27 cellular contexts compared by ENCODE assay signal in the genomic region with DNA sequence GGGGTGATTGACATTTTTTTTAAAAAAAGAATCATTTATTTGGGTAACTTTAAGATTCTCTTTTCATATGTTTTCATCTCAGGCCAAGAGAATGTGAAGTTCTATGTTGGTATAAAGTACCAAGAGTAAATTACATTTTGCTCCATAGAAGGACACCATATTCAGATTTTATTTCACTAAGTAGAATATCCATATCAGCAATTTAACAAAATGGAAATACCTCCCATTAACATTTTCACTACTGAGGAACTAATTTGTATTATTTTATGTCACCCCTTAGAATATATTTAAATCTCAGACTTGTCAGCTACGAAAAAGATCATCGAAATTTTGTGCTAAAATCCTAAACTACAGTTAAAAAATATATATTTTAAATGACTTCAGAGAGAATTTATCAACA.
"Had no signal": no experiment of that assay in that cellular context is flagged by ENCODE, and none has a peak within 500 bp of the region (broad histone marks: within the 10 kb centered on the region; RNA-seq: fewer than 3 reads in every experiment).

No MANE protein-coding gene starts in this region.

- H3K9me3 ChIP-seq: ascending aorta, body of pancreas, SJSA1 had no signal

- H3K27me3 ChIP-seq: ascending aorta, body of pancreas, SJSA1 had no signal

- H3K4me1 ChIP-seq: body of pancreas had no signal

- FAIRE-seq: bronchial epithelial cell had no signal

- ATAC-seq: activated naive CD4-positive, alpha-beta T cell treated with anti-CD3 and anti-CD28 coated beads, Interleukin-2, amount 50 U/mL, for 72 hours; activated naive CD8-positive, alpha-beta T cell treated with anti-CD3 and anti-CD28 coated beads, Interleukin-2, amount 50 U/mL, for 24 hours; activated T-cell treated with anti-CD3 and anti-CD28 coated beads, Interleukin-2, amount 50 U/mL, for 4 hours; body of pancreas; T-helper 17 cell had no signal

- DNase-seq: activated B cell treated with CpG ODN at 0.5 μM for 24 hours; activated CD4-positive, alpha-beta T cell treated with anti-CD3 and anti-CD28 coated beads for 1 hour; activated CD4-positive, alpha-beta T cell treated with anti-CD3 and anti-CD28 coated beads, Interleukin-2, amount 10 ng/mL, durations not matched to agents 24 days and 14 days; activated CD4-positive, alpha-beta T cell treated with anti-CD3 and anti-CD28 coated beads, Interleukin-2, amount 50 U/mL, for 48 hours; activated CD8-positive, alpha-beta memory T cell treated with anti-CD3 and anti-CD28 coated beads for 24 hours; activated effector memory CD4-positive, alpha-beta T cell treated with anti-CD3 and anti-CD28 coated beads, Interleukin-2, amount 50 U/mL, for 16 hours; activated naive CD4-positive, alpha-beta T cell treated with Interleukin-2 at 50 U/mL for 16 hours; activated naive CD8-positive, alpha-beta T cell treated with anti-CD3 and anti-CD28 coated beads, Interleukin-2, amount 50 U/mL, for 24 hours; activated T-cell treated with anti-CD3 and anti-CD28 coated beads, Interleukin-2, amount 50 U/mL, for 4 hours; amniotic stem cell; body of pancreas; central memory CD4-positive, alpha-beta T cell; Kasumi-1; NCI-H146; NCI-H187 treated with DMSO at 0.1 percent for 48 hours; NCI-H2081 treated with DMSO at 0.1 percent for 48 hours; NCI-H446 treated with DMSO at 0.1 percent for 48 hours; NCI-H524 treated with DMSO at 0.1 percent for 48 hours; NCI-H774; Right ventricle myocardium superior; T-helper 17 cell; T-helper 9 cell had no signal

- H3K4me3 Mint-ChIP-seq: activated B cell treated with CpG ODN at 0.5 μM for 24 hours; activated CD4-positive, alpha-beta T cell treated with anti-CD3 and anti-CD28 coated beads, Interleukin-2, amount 10 ng/mL, durations not matched to agents 24 days and 14 days; activated naive CD8-positive, alpha-beta T cell treated with anti-CD3 and anti-CD28 coated beads, Interleukin-2, amount 50 U/mL, for 24 hours; activated T-cell treated with anti-CD3 and anti-CD28 coated beads, Interleukin-2, amount 50 U/mL, for 4 hours; T-helper 17 cell had no signal

- H3K4me3 ChIP-seq: ascending aorta, body of pancreas, SJSA1 had no signal

- H3K27me3 Mint-ChIP-seq: activated B cell treated with CpG ODN at 0.5 μM for 24 hours; activated naive CD8-positive, alpha-beta T cell treated with anti-CD3 and anti-CD28 coated beads, Interleukin-2, amount 50 U/mL, for 24 hours; T-helper 17 cell had no signal

- H3K36me3 Mint-ChIP-seq: activated naive CD4-positive, alpha-beta T cell treated with anti-CD3 and anti-CD28 coated beads, Interleukin-2, amount 50 U/mL, for 72 hours had no signal

- H3K36me3 ChIP-seq: ascending aorta, SJSA1 had no signal

- H3K27ac Mint-ChIP-seq: activated B cell treated with CpG ODN at 0.5 μM for 24 hours; activated CD4-positive, alpha-beta T cell treated with anti-CD3 and anti-CD28 coated beads, Interleukin-2, amount 10 ng/mL, durations not matched to agents 24 days and 14 days; activated naive CD4-positive, alpha-beta T cell treated with anti-CD3 and anti-CD28 coated beads, Interleukin-2, amount 50 U/mL, for 72 hours; activated naive CD8-positive, alpha-beta T cell treated with anti-CD3 and anti-CD28 coated beads, Interleukin-2, amount 50 U/mL, for 24 hours; T-helper 17 cell had no signal

- H3K9me3 Mint-ChIP-seq: activated B cell treated with CpG ODN at 0.5 μM for 24 hours; activated CD4-positive, alpha-beta T cell treated with anti-CD3 and anti-CD28 coated beads, Interleukin-2, amount 10 ng/mL, durations not matched to agents 24 days and 14 days; activated naive CD4-positive, alpha-beta T cell treated with anti-CD3 and anti-CD28 coated beads, Interleukin-2, amount 50 U/mL, for 72 hours; activated naive CD8-positive, alpha-beta T cell treated with anti-CD3 and anti-CD28 coated beads, Interleukin-2, amount 50 U/mL, for 24 hours; activated T-cell treated with anti-CD3 and anti-CD28 coated beads, Interleukin-2, amount 50 U/mL, for 4 hours had no signal

- H3K4me1 Mint-ChIP-seq: activated B cell treated with CpG ODN at 0.5 μM for 24 hours; activated CD4-positive, alpha-beta T cell treated with anti-CD3 and anti-CD28 coated beads, Interleukin-2, amount 10 ng/mL, durations not matched to agents 24 days and 14 days; activated naive CD8-positive, alpha-beta T cell treated with anti-CD3 and anti-CD28 coated beads, Interleukin-2, amount 50 U/mL, for 24 hours; T-helper 17 cell had no signal

- H3K27ac ChIP-seq: ascending aorta, body of pancreas, RWPE1 had no signal
